In the genomic region with DNA sequence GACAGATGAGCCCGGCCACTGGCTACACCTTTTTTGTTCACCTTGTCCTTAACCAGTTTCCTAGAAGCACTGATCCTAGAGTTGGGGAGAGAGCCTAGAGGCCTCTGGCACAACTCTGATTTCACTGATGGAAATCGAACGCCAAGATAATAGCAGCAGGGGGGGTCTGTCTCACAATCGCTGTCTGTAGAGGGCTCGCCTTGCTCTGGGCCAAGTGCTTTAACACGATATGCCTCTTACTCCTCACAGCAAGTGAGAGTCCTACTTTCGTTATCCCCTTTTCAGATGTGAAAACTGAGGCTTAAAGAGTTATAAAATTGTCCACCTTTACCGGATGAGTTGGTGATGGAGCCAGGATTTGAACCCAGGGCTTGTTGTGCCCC, we compare ENCODE assay signal across 8 cellular contexts. TPM values are rescaled to one million over a fixed set of nuclear protein-coding genes. Genes with fewer than 3 reads are reported as not detected.
DNase-seq lines count a peak whose midpoint lies in the region; ATAC-seq, FAIRE-seq and TF ChIP-seq lines count a peak whose summit lies in the region.

No MANE protein-coding gene starts in this region.

- peak overlapping the region; percentile 59 for H3K9ac ChIP-seq in SK-N-SH

- no peaks in the 10 kb centered on the region for H3F3A ChIP-seq in SK-N-SH (replicated peaks; ENCODE audit: insufficient read depth)

- no peak overlapping the region for H3K27ac ChIP-seq in SK-N-SH (ENCODE audit: low read depth in 2 of 2, low read length in 1 of 2)

- FAIRE-seq in GM12891 (lab: Jason Lieb, UNC) = peak; percentile 28

- POLR2A ChIA-PET in SK-N-SH (lab: Yijun Ruan, JAX) = interaction anchor here (0.9 kb wide), 1 partner anchor 41 kb away, joined by 3 read pairs; no protein-coding TSS in a partner anchor

- ATAC-seq in GM18907 (IDR thresholded peaks at IDR 0.05; ENCODE audit: unreplicated experiment) (no peak), HG03457 (IDR thresholded peaks at IDR 0.05; ENCODE audit: unreplicated experiment) (no peak)

- H3K9me3 ChIP-seq in SK-N-SH = no peaks in the 10 kb centered on the region

- no peaks in the 10 kb centered on the region for H4K20me1 ChIP-seq in SK-N-SH (ENCODE audit: insufficient read depth)

- 55% methylated on average over 7 of the region's 8 CpGs for WGBS in SK-N-SH (ENCODE audit: low lambda C conversion rate)

- peaks cover 19 to 34% of the 10 kb centered on the region in 2 experiments; a peak in 3 of 4 replicates for H3K4me1 ChIP-seq in SK-N-SH (ENCODE audit: control insufficient read depth in 1 of 2, insufficient read depth in 2 of 2, low read depth in 1 of 2, low read length in 1 of 2)

- peak overlapping the region; percentile 96 for H3K4me2 ChIP-seq in SK-N-SH

- H3K4me3 ChIP-seq in SK-N-SH (ENCODE audit: low read depth in 2 of 2, low read length in 1 of 2) = peak overlapping the region; percentile 83 to 89
- peak overlapping the region; percentile 65 for H3K4me3 ChIP-seq in fibroblast of villous mesenchyme (ENCODE audit: low read depth, low read length)
- peak overlapping the region; percentile 67 for H3K4me3 ChIP-seq in retinal pigment epithelial cell (ENCODE audit: low read length)

- no peak for TF ChIP-seq POLR2A in GM12891 (IDR thresholded peaks at IDR 0.05; ENCODE audit: low read depth, low read length)

- no peaks in the 10 kb centered on the region for H3K27me3 ChIP-seq in SK-N-SH (ENCODE audit: insufficient read depth)

- TF ChIP-seq EP300 in SK-N-SH (IDR thresholded peaks at IDR 0.05; ENCODE audit: borderline replicate concordance in 1 of 2, low read depth in 1 of 2, low read length in 1 of 2) = no peak

- H2AFZ ChIP-seq in SK-N-SH (ENCODE audit: low read depth) = peak overlapping the region; percentile 90

- H3K36me3 ChIP-seq in SK-N-SH (replicated peaks in 1 of 2; ENCODE audit: control insufficient read depth in 1 of 2, insufficient read depth in 2 of 2, low read length in 1 of 2) = peaks cover 0 to 8% of the 10 kb centered on the region in 2 experiments

- TF ChIP-seq RAD21 in SK-N-SH (IDR thresholded peaks at IDR 0.05; ENCODE audit: low read length) = no peak

- DNase-seq in GM12891 (ENCODE audit: insufficient read length, low spot score) (no peak), SK-N-SH (no peak), fibroblast of villous mesenchyme (ENCODE audit: low read depth) (no peak), retinal pigment epithelial cell (ENCODE audit: low read depth) (no peak), pons (ENCODE audit: low spot score) (no peak), GDM1 (lab: John Stamatoyannopoulos, UW) (no peak)

- TF ChIP-seq CTCF in SK-N-SH (IDR thresholded peaks at IDR 0.05) (no peak), fibroblast of villous mesenchyme (IDR thresholded peaks at IDR 0.05; ENCODE audit: insufficient read depth, low read depth, low read length) (no peak), retinal pigment epithelial cell (conservative IDR thresholded peaks at IDR 0.05; ENCODE audit: low read depth, low read length) (no peak)

- peaks cover 7% of the 10 kb centered on the region; the same call in 1 of the 2 replicates for H3K79me2 ChIP-seq in SK-N-SH (ENCODE audit: insufficient read depth)

- no peaks in the 10 kb centered on the region for H3K9me2 ChIP-seq in SK-N-SH

- CTCF ChIA-PET in SK-N-SH (lab: Yijun Ruan, JAX) = interaction anchor here (1.7 to 2.9 kb wide), 2 partner anchors 14 to 27 kb away, joined by 7 to 16 read pairs; no protein-coding TSS in a partner anchor

TF ChIP-seq in GM12891, 5 proteins besides CTCF, POLR2A, EP300 and RAD21:
- TF ChIP-seq TAF1 (IDR thresholded peaks at IDR 0.05; ENCODE audit: low read depth, low read length) (no peak), POU2F2 (IDR thresholded peaks at IDR 0.05; ENCODE audit: low read depth, low read length) (no peak), SPI1 (IDR thresholded peaks at IDR 0.05; ENCODE audit: low read depth, low read length) (no peak), POLR2AphosphoS5 (IDR thresholded peaks at IDR 0.05; ENCODE audit: low read depth, low read length) (no peak), PAX5 (IDR thresholded peaks at IDR 0.05; ENCODE audit: insufficient read depth, low read length, severe bottlenecking) (no peak)
TF ChIP-seq in GM12891: peak in this region for 0.

TF ChIP-seq in SK-N-SH, 30 proteins besides CTCF, POLR2A, EP300 and RAD21:
- TF ChIP-seq MEF2A (IDR thresholded peaks at IDR 0.05; ENCODE audit: borderline replicate concordance, low read depth) (no peak), EZH2phosphoT487 (IDR thresholded peaks at IDR 0.05; ENCODE audit: borderline replicate concordance, low read depth) (no peak), NRF1 (IDR thresholded peaks at IDR 0.05; ENCODE audit: low read depth, low read length) (no peak), TEAD4 (IDR thresholded peaks at IDR 0.05; ENCODE audit: borderline replicate concordance, insufficient read depth) (no peak), FOXM1 (IDR thresholded peaks at IDR 0.05; ENCODE audit: low read depth) (no peak), TAF1 (IDR thresholded peaks at IDR 0.05; ENCODE audit: borderline replicate concordance, low read depth, low read length) (no peak), TCF12 (IDR thresholded peaks at IDR 0.05) (no peak), YY1 (IDR thresholded peaks at IDR 0.05; ENCODE audit: low read depth) (no peak), ELF1 (IDR thresholded peaks at IDR 0.05) (no peak), FOXJ3 (CRISPR knock-in tag; IDR thresholded peaks at IDR 0.05) (no peak), GATA2 (CRISPR knock-in tag; IDR thresholded peaks at IDR 0.05) (no peak), JUND (IDR thresholded peaks at IDR 0.05) (no peak), SIN3A (IDR thresholded peaks at IDR 0.05; ENCODE audit: borderline replicate concordance, low read depth, low read length) (no peak), RCOR1 (IDR thresholded peaks at IDR 0.05; ENCODE audit: low read length) (no peak), RFX5 (IDR thresholded peaks at IDR 0.05; ENCODE audit: low read length) (no peak)
- TF ChIP-seq, protein P1, sequence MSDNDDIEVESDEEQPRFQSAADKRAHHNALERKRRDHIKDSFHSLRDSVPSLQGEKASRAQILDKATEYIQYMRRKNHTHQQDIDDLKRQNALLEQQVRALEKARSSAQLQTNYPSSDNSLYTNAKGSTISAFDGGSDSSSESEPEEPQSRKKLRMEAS (IDR thresholded peaks at IDR 0.05; ENCODE audit: low read depth) = no peak
- TF ChIP-seq, protein P2, sequence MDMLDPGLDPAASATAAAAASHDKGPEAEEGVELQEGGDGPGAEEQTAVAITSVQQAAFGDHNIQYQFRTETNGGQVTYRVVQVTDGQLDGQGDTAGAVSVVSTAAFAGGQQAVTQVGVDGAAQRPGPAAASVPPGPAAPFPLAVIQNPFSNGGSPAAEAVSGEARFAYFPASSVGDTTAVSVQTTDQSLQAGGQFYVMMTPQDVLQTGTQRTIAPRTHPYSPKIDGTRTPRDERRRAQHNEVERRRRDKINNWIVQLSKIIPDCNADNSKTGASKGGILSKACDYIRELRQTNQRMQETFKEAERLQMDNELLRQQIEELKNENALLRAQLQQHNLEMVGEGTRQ (IDR thresholded peaks at IDR 0.05; ENCODE audit: borderline replicate concordance, low read depth, low read length) = no peak
- TF ChIP-seq, protein P3, sequence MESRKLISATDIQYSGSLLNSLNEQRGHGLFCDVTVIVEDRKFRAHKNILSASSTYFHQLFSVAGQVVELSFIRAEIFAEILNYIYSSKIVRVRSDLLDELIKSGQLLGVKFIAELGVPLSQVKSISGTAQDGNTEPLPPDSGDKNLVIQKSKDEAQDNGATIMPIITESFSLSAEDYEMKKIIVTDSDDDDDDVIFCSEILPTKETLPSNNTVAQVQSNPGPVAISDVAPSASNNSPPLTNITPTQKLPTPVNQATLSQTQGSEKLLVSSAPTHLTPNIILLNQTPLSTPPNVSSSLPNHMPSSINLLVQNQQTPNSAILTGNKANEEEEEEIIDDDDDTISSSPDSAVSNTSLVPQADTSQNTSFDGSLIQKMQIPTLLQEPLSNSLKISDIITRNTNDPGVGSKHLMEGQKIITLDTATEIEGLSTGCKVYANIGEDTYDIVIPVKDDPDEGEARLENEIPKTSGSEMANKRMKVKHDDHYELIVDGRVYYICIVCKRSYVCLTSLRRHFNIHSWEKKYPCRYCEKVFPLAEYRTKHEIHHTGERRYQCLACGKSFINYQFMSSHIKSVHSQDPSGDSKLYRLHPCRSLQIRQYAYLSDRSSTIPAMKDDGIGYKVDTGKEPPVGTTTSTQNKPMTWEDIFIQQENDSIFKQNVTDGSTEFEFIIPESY (IDR thresholded peaks at IDR 0.05; ENCODE audit: borderline replicate concordance, low read depth) = no peak

RNA-seq across cellular contexts. Expression of a gene that starts 0.5 kb away (rescaled TPM):
- 41.3 TPM for polyA plus RNA-seq in GM12891 (2012; ENCODE audit: low read depth, missing spikeins)
- polyA plus RNA-seq in SK-N-SH (2012; rRNA removed) = 11.0 and 14.1 TPM in 2 replicates
- 4.6 and 5.5 TPM in 2 replicates for polyA plus RNA-seq in SK-N-SH (2012; cell fraction: cytosol; rRNA removed)
- polyA plus RNA-seq in SK-N-SH (2012; cell fraction: nucleus; rRNA removed) = 70.4 and 80.8 TPM in 2 replicates
- total RNA-seq in fibroblast of villous mesenchyme = 6.0 and 6.8 TPM in 2 replicates

RNA-seq across cellular contexts. Expression of a gene that starts 18.5 kb away (rescaled TPM):
- 2.6 TPM for polyA plus RNA-seq in GM12891 (2012; ENCODE audit: low read depth, missing spikeins)
- 5.3 and 6.1 TPM in 2 replicates for polyA plus RNA-seq in SK-N-SH (2012; rRNA removed)
- 3.2 and 4.1 TPM in 2 replicates for polyA plus RNA-seq in SK-N-SH (2012; cell fraction: cytosol; rRNA removed)
- 8.7 and 9.0 TPM in 2 replicates for polyA plus RNA-seq in SK-N-SH (2012; cell fraction: nucleus; rRNA removed)
- 17.1 and 29.8 TPM in 2 replicates for total RNA-seq in fibroblast of villous mesenchyme

RNA-seq across cellular contexts. Expression of a gene that starts 40.6 kb away (rescaled TPM):
- 15.1 TPM for polyA plus RNA-seq in GM12891 (2012; ENCODE audit: low read depth, missing spikeins)
- polyA plus RNA-seq in SK-N-SH (2012; rRNA removed) = 10.2 and 13.2 TPM in 2 replicates
- 17.1 and 20.7 TPM in 2 replicates for polyA plus RNA-seq in SK-N-SH (2012; cell fraction: cytosol; rRNA removed)
- 2.3 and 5.2 TPM in 2 replicates for polyA plus RNA-seq in SK-N-SH (2012; cell fraction: nucleus; rRNA removed)
- 14.8 and 21.2 TPM in 2 replicates for total RNA-seq in fibroblast of villous mesenchyme

RNA-seq across cellular contexts. Expression of a gene that starts 49.0 kb away (rescaled TPM):
- not detected for polyA plus RNA-seq in GM12891 (2012; ENCODE audit: low read depth, missing spikeins)
- not detected in 2 replicates for polyA plus RNA-seq in SK-N-SH (2012; rRNA removed)
- polyA plus RNA-seq in SK-N-SH (2012; cell fraction: cytosol; rRNA removed) = not detected in 2 replicates
- not detected in 2 replicates for polyA plus RNA-seq in SK-N-SH (2012; cell fraction: nucleus; rRNA removed)
- not detected in 2 replicates for total RNA-seq in fibroblast of villous mesenchyme
